ENCODE assay signal across 15 cellular contexts in the genomic region with DNA sequence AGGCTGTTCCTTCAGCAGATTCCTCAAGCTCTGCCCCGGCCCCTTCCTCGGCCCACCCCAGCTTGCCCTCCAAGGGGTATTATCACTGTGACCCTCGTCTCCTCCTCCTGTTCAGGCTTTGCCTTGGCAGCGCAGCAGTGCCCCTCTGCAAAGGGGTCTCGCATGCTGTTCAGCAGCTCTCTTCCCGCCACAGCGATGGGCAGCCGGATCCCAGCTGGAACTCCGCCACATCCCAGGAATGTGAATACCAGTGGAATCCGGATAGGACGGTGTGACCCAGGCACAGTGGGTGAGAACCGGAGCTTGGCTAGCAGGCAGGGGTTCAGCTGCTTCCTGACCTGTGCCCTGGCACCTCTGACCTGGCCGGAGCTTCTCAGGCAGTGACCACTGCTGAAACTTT.
"Had no signal": no experiment of that assay in that cellular context is flagged by ENCODE, and none has a peak within 500 bp of the region (broad histone marks: within the 10 kb centered on the region; RNA-seq: fewer than 3 reads in every experiment).

No MANE protein-coding gene starts in this region.

- H3K9me3 Mint-ChIP-seq: activated naive CD4-positive, alpha-beta T cell treated with anti-CD3 and anti-CD28 coated beads, Interleukin-2, amount 10 ng/mL, durations not matched to agents 7 days and 5 days; activated T-helper 2 cell treated with anti-CD3 and anti-CD28 coated beads, Interferon-gamma antibody, Interleukin-2, Interleukin-4, amounts not matched to agents 10 μg/mL and 5 μg/mL and 100 μg/mL, durations not matched to agents 14 hours and 24 hours and 36 hours had no signal

- H3K79me2 ChIP-seq: hepatocyte had no signal

- H3K4me2 ChIP-seq: hepatocyte had no signal

- H3K27me3 Mint-ChIP-seq: activated CD8-positive, alpha-beta memory T cell treated with anti-CD3 and anti-CD28 coated beads, Interleukin-2, amount 10 ng/mL, durations not matched to agents 7 days and 5 days; activated naive CD4-positive, alpha-beta T cell treated with anti-CD3 and anti-CD28 coated beads, Interleukin-2, amount 10 ng/mL, durations not matched to agents 7 days and 5 days; naive B cell had no signal

- H3K27me3 ChIP-seq: hepatocyte, left lung had no signal

- H3K36me3 ChIP-seq: left lung had no signal

- ATAC-seq: activated CD4-positive, CD25-positive, alpha-beta regulatory T cell treated with anti-CD3 and anti-CD28 coated beads, Interleukin-2, amount 50 U/mL, for 24 hours; activated CD8-positive, alpha-beta memory T cell treated with anti-CD3 and anti-CD28 coated beads, Interleukin-2, amount 10 ng/mL, durations not matched to agents 7 days and 5 days; esophagus mucosa; left lung had no signal

- H3K4me1 ChIP-seq: left lung had no signal

- DNase-seq: activated CD4-positive, alpha-beta T cell treated with anti-CD3 and anti-CD28 coated beads, Interleukin-2, amount 50 U/mL, for 48 hours; activated CD8-positive, alpha-beta memory T cell treated with anti-CD3 and anti-CD28 coated beads, Interleukin-2, amount 10 ng/mL, durations not matched to agents 7 days and 5 days; activated naive CD4-positive, alpha-beta T cell treated with anti-CD3 and anti-CD28 coated beads, Interleukin-2, amount 10 ng/mL, durations not matched to agents 7 days and 5 days; activated T-cell treated with anti-CD3 and anti-CD28 coated beads, Interleukin-2, amount 50 U/mL, for 1 hour; islet precursor cell; mammary epithelial cell; naive B cell; retina; stimulated activated CD4-positive, alpha-beta T cell treated with anti-CD3 and anti-CD28 coated beads, Interleukin-2, amount 100 ng/mL, for 48 hours; stimulated activated naive CD4-positive, alpha-beta T cell treated with Interleukin-2 at 50 U/mL for 16 hours had no signal

- H3K4me3 ChIP-seq: hepatocyte, left lung had no signal

- H3K27ac ChIP-seq: hepatocyte, left lung had no signal

- H2AFZ ChIP-seq: hepatocyte had no signal

- H3K27ac Mint-ChIP-seq: activated CD8-positive, alpha-beta memory T cell treated with anti-CD3 and anti-CD28 coated beads, Interleukin-2, amount 10 ng/mL, durations not matched to agents 7 days and 5 days; activated naive CD4-positive, alpha-beta T cell treated with anti-CD3 and anti-CD28 coated beads, Interleukin-2, amount 10 ng/mL, durations not matched to agents 7 days and 5 days; activated T-helper 2 cell treated with anti-CD3 and anti-CD28 coated beads, Interferon-gamma antibody, Interleukin-2, Interleukin-4, amounts not matched to agents 10 μg/mL and 5 μg/mL and 100 μg/mL, durations not matched to agents 14 hours and 24 hours and 36 hours had no signal

- H3K9me3 ChIP-seq: left lung had no signal

- H3K4me3 Mint-ChIP-seq: activated CD8-positive, alpha-beta memory T cell treated with anti-CD3 and anti-CD28 coated beads, Interleukin-2, amount 10 ng/mL, durations not matched to agents 7 days and 5 days; activated naive CD4-positive, alpha-beta T cell treated with anti-CD3 and anti-CD28 coated beads, Interleukin-2, amount 10 ng/mL, durations not matched to agents 7 days and 5 days had no signal

- H3K36me3 Mint-ChIP-seq: activated CD8-positive, alpha-beta memory T cell treated with anti-CD3 and anti-CD28 coated beads, Interleukin-2, amount 10 ng/mL, durations not matched to agents 7 days and 5 days had no signal
